ENCODE assay signal across 31 cellular contexts in the genomic region with DNA sequence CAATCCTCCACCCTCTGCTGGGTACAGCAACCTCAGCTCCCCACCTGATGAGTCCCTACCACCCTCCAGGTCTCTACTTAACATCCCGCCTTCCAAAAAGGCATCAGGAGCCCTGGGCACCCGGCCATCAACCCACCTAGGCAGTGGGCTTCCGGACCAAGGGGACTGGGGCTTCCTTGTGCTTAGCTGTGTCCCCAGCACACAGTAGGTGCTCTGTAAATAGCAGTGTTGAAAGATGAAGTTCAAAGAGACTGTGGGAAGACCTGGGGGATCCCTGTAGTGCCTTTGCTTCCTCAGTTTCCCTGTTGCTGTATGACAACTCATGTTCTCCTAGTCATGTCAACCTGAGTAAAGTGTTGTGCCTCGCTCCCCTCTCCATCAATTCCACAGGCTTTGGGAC. TPM values are rescaled to one million over a fixed set of nuclear protein-coding genes. Genes with fewer than 3 reads are reported as not detected.
"Had no signal": no experiment of that assay in that cellular context is flagged by ENCODE, and none has a peak within 500 bp of the region (broad histone marks: within the 10 kb centered on the region; RNA-seq: fewer than 3 reads in every experiment).

No MANE protein-coding gene starts in this region.

- FAIRE-seq: colon, keratinocyte had no signal

- H3K4me3 Mint-ChIP-seq: dendritic cell treated with granulocyte-macrophage colony-stimulating factor and Interleukin-4, amounts not matched to agents 40 ng/mL and 50 ng/mL, for 4 days; endodermal cell; mesothelial cell of epicardium; naive B cell; nephron progenitor cell; stimulated activated effector memory CD8-positive, alpha-beta T cell treated with anti-CD3 and anti-CD28 coated beads, Interleukin-12 subunit alpha, Interleukin-12 subunit beta, amount 100 ng/mL, for 72 hours; type B pancreatic cell had no signal

- H3K27ac Mint-ChIP-seq: dendritic cell treated with granulocyte-macrophage colony-stimulating factor and Interleukin-4, amounts not matched to agents 40 ng/mL and 50 ng/mL, for 4 days; endodermal cell; mesothelial cell of epicardium; nephron progenitor cell; stimulated activated effector memory CD8-positive, alpha-beta T cell treated with anti-CD3 and anti-CD28 coated beads, Interleukin-12 subunit alpha, Interleukin-12 subunit beta, amount 100 ng/mL, for 72 hours; type B pancreatic cell had no signal

- H3K27ac ChIP-seq: epithelial cell of prostate, gastrocnemius medialis, left lung, prostate gland, right atrium auricular region, sigmoid colon, stomach, tibial artery had no signal

- H3K27me3 Mint-ChIP-seq: naive B cell, type B pancreatic cell had no signal

- H3K36me3 ChIP-seq: left lung, prostate gland, right atrium auricular region, sigmoid colon, stomach, tibial artery had no signal

- H3K4me1 Mint-ChIP-seq: naive B cell; stimulated activated effector memory CD8-positive, alpha-beta T cell treated with anti-CD3 and anti-CD28 coated beads, Interleukin-12 subunit alpha, Interleukin-12 subunit beta, amount 100 ng/mL, for 72 hours had no signal

- H3K4me3 ChIP-seq: gastrocnemius medialis, left lung, mucosa of descending colon, prostate gland, right atrium auricular region, sigmoid colon, stomach, tibial artery had no signal

- H3K9me3 Mint-ChIP-seq: dendritic cell treated with granulocyte-macrophage colony-stimulating factor and Interleukin-4, amounts not matched to agents 40 ng/mL and 50 ng/mL, for 4 days; endodermal cell; mesothelial cell of epicardium; naive B cell; nephron progenitor cell; stimulated activated effector memory CD8-positive, alpha-beta T cell treated with anti-CD3 and anti-CD28 coated beads, Interleukin-12 subunit alpha, Interleukin-12 subunit beta, amount 100 ng/mL, for 72 hours; type B pancreatic cell had no signal

- H3K9me3 ChIP-seq: gastrocnemius medialis, left lung, mucosa of descending colon, prostate gland, right atrium auricular region, sigmoid colon, stomach, tibial artery had no signal

- H3K27me3 ChIP-seq: gastrocnemius medialis, left lung, right atrium auricular region, sigmoid colon, tibial artery had no signal

- DNase-seq: effector CD8-positive, alpha-beta T cell; endodermal cell; foreskin fibroblast; gastrocnemius medialis; left lung; mesenchymal stem cell; mucosa of descending colon; naive B cell; nephron progenitor cell; sigmoid colon; stimulated activated CD4-positive, alpha-beta T cell treated with anti-CD3 and anti-CD28 coated beads, Interleukin-2, amount 100 ng/mL, for 24 hours; stimulated activated CD4-positive, alpha-beta T cell treated with anti-CD3 and anti-CD28 coated beads, Interleukin-4, amount 100 ng/mL, for 24 hours; stimulated activated naive CD4-positive, alpha-beta T cell treated with Interleukin-2 at 50 U/mL for 16 hours; stomach; tibial artery had no signal

- H3K36me3 Mint-ChIP-seq: mesothelial cell of epicardium, naive B cell, type B pancreatic cell had no signal

- H3K4me1 ChIP-seq: gastrocnemius medialis, left lung, prostate gland, right atrium auricular region, sigmoid colon, tibial artery had no signal

- ATAC-seq: gastrocnemius medialis; stimulated activated effector memory CD8-positive, alpha-beta T cell treated with anti-CD3 and anti-CD28 coated beads, Interleukin-12 subunit alpha, Interleukin-12 subunit beta, amount 100 ng/mL, for 72 hours had no signal

RNA-seq across cellular contexts. Expression of a gene that starts 33.1 kb away (rescaled TPM):
- total RNA-seq: esophagus mucosa, gastrocnemius medialis, glomerular endothelial cell, lower leg skin, lung microvascular endothelial cell, mesothelial cell of epicardium, osteocyte, prostate gland, skeletal muscle tissue, temporal lobe had no signal
- polyA plus RNA-seq: keratinocyte had no signal

RNA-seq across cellular contexts. Expression of a gene that starts 51.9 kb away (rescaled TPM):
- total RNA-seq: esophagus mucosa, glomerular endothelial cell, lung microvascular endothelial cell, mesothelial cell of epicardium, osteocyte, prostate gland had no signal
- polyA plus RNA-seq: keratinocyte had no signal
